2 cellular contexts compared by ENCODE assay signal in genomic region chr21:46138383-46138970, GRCh38.
TF ChIP-seq lines count a peak whose summit lies in the region.

No MANE protein-coding gene starts in this region.

TF ChIP-seq in GM23338, 12 proteins besides CTCF, POLR2A, EP300 and RAD21:
- TF ChIP-seq ZNF462 (CRISPR knock-in tag; IDR thresholded peaks at IDR 0.05), result no peak
- no peak for TF ChIP-seq ZNF114 (CRISPR knock-in tag; IDR thresholded peaks at IDR 0.05)

TF ChIP-seq in IMR-90, 13 proteins besides CTCF, POLR2A, EP300 and RAD21:
- TF ChIP-seq RCOR1 (IDR thresholded peaks at IDR 0.05; ENCODE audit: insufficient replicate concordance, low read length) (no peak), BHLHE40 (IDR thresholded peaks at IDR 0.05; ENCODE audit: low read depth, low read length) (no peak), FOS (IDR thresholded peaks at IDR 0.05; ENCODE audit: low read depth, low read length) (no peak), MAZ (IDR thresholded peaks at IDR 0.05; ENCODE audit: borderline replicate concordance, low read depth, low read length) (no peak), NFE2L2 (IDR thresholded peaks at IDR 0.05; ENCODE audit: low read depth, low read length) (no peak), ELK1 (IDR thresholded peaks at IDR 0.05; ENCODE audit: borderline replicate concordance, low read depth, low read length) (no peak), RFX5 (IDR thresholded peaks at IDR 0.05; ENCODE audit: low read depth, low read length) (no peak), CEBPB (IDR thresholded peaks at IDR 0.05; ENCODE audit: low read depth, low read length) (no peak), MXI1 (IDR thresholded peaks at IDR 0.05; ENCODE audit: borderline replicate concordance, low read depth, low read length) (no peak), CHD1 (IDR thresholded peaks at IDR 0.05; ENCODE audit: low read depth, low read length) (no peak), USF2 (IDR thresholded peaks at IDR 0.05; ENCODE audit: low read depth, low read length) (no peak), SMC3 (IDR thresholded peaks at IDR 0.05; ENCODE audit: low read depth, low read length) (no peak), MAFK (IDR thresholded peaks at IDR 0.05; ENCODE audit: low read depth, low read length) (no peak)
TF ChIP-seq in IMR-90: peak in this region for 0.
